Comparison of ENCODE assay signal across 12 cellular contexts in genomic region chr10:5774987-5775386, GRCh38. TPM values are rescaled to one million over a fixed set of nuclear protein-coding genes. Genes with fewer than 3 reads are reported as not detected.
DNase-seq lines count a peak whose midpoint lies in the region; ATAC-seq and TF ChIP-seq lines count a peak whose summit lies in the region.
"Had no signal": no experiment of that assay in that cellular context is flagged by ENCODE, and none has a peak within 500 bp of the region (broad histone marks: within the 10 kb centered on the region; RNA-seq: fewer than 3 reads in every experiment).

No MANE protein-coding gene starts in this region.

- peak overlapping the region; percentile 69 for H3K27ac ChIP-seq in A673 (ENCODE audit: low read depth, low read length, poor library complexity, severe bottlenecking)
- H3K27ac ChIP-seq: upper lobe of right lung had no signal

- BruUV-seq in A673 (replicated peaks; lab: Mats Ljungman, UMichigan) (no TSS peak), Caco-2 (replicated peaks; lab: Mats Ljungman, UMichigan) (no TSS peak)

- POLR2A ChIA-PET in A673 (lab: Charles Lee; ENCODE audit: low non-redundant PET) (no interaction called here), Caco-2 (lab: Charles Lee) (no interaction called here)

- H3K36me3 ChIP-seq in A673 (ENCODE audit: insufficient read depth, low read length, poor library complexity, severe bottlenecking) (peaks cover 35% of the 10 kb centered on the region), Caco-2 (ENCODE audit: control insufficient read depth, insufficient read depth, low read length) (no peaks in the 10 kb centered on the region; the same call in 1 of the 2 replicates)
- H3K36me3 ChIP-seq: breast epithelium had no signal

- H3K4me1 Mint-ChIP-seq in Caco-2 (ENCODE audit: low read depth, unreplicated experiment) (peaks cover 7% of the 10 kb centered on the region), mesothelial cell of epicardium (peaks cover 7% of the 10 kb centered on the region), type B pancreatic cell (ENCODE audit: unreplicated experiment) (peaks cover 7% of the 10 kb centered on the region)
- peaks cover 25% of the 10 kb centered on the region for H3K4me1 Mint-ChIP-seq in activated T-helper 17 cell treated with anti-CD3 and anti-CD28 coated beads, Interleukin-2, amount 50 U/mL, for 72 hours

- no peak for DNase-seq in A673 (ENCODE audit: low spot score)
- no peak for DNase-seq in Caco-2
- DNase-seq in mesothelial cell of epicardium (ENCODE audit: low spot score in 2 of 2, unreplicated experiment in 2 of 2) = no peak
- DNase-seq in type B pancreatic cell (ENCODE audit: extremely low spot score, unreplicated experiment) = no peak
- no peak for DNase-seq in HUDEP-2 (lab: John Stamatoyannopoulos, UW; ENCODE audit: unreplicated experiment in 76 of 76)
- no peak for DNase-seq in NCI-H1694 (lab: John Stamatoyannopoulos, UW)
- DNase-seq: AML-193, NCI-H2171 had no signal

- CTCF ChIA-PET in A673 (lab: Charles Lee) (no interaction called here), Caco-2 (lab: Charles Lee) (interaction anchor here (0.6 kb wide), 1 partner anchor 94 kb away, joined by 4 read pairs; no protein-coding TSS in a partner anchor)

- no peaks in the 10 kb centered on the region for H3K9me3 Mint-ChIP-seq in Caco-2 (ENCODE audit: unreplicated experiment)
- H3K9me3 Mint-ChIP-seq in activated T-helper 17 cell treated with anti-CD3 and anti-CD28 coated beads, Interleukin-2, amount 50 U/mL, for 72 hours = no peaks in the 10 kb centered on the region
- no peaks in the 10 kb centered on the region for H3K9me3 Mint-ChIP-seq in mesothelial cell of epicardium
- no peaks in the 10 kb centered on the region for H3K9me3 Mint-ChIP-seq in type B pancreatic cell

- no peak for ATAC-seq in activated T-helper 17 cell treated with anti-CD3 and anti-CD28 coated beads, Interleukin-2, amount 50 U/mL, for 72 hours (replicated peaks)
- ATAC-seq in GM21786 (IDR thresholded peaks at IDR 0.05; ENCODE audit: unreplicated experiment) = no peak

- H3K27me3 ChIP-seq in A673 (replicated peaks; ENCODE audit: insufficient read depth, low read depth, low read length, poor library complexity) = no peaks in the 10 kb centered on the region
- H3K27me3 ChIP-seq in Caco-2 (replicated peaks; ENCODE audit: control insufficient read depth, insufficient read depth, low read length) = no peaks in the 10 kb centered on the region
- H3K27me3 ChIP-seq: breast epithelium, upper lobe of right lung had no signal

- no peak for TF ChIP-seq CTCF in A673 (conservative IDR thresholded peaks at IDR 0.05; ENCODE audit: low read depth, low read length)
- no peak for TF ChIP-seq CTCF in Caco-2 (IDR thresholded peaks at IDR 0.05; ENCODE audit: insufficient read depth in 1 of 2, low read depth in 1 of 2, low read length in 1 of 2, severe bottlenecking in 1 of 2, unreplicated experiment in 1 of 2)
- no peak for TF ChIP-seq CTCF in mesothelial cell of epicardium (IDR thresholded peaks at IDR 0.05; ENCODE audit: unreplicated experiment)
- TF ChIP-seq CTCF in type B pancreatic cell (conservative IDR thresholded peaks at IDR 0.05) = no peak

- intact Hi-C loops in A673 (cut with micrococcal nuclease; ENCODE audit: unreplicated experiment) = no loop called here
- intact Hi-C loops in Caco-2 (cut with micrococcal nuclease; ENCODE audit: unreplicated experiment) = no loop called here

- peaks cover 16% of the 10 kb centered on the region for H3K4me1 ChIP-seq in A673 (ENCODE audit: insufficient read depth, low read length, poor library complexity, severe bottlenecking)
- no peaks in the 10 kb centered on the region for H3K4me1 ChIP-seq in Caco-2

- H3K9me3 ChIP-seq in A673 (ENCODE audit: low read depth, low read length, poor library complexity, severe bottlenecking) = no peaks in the 10 kb centered on the region
- H3K9me3 ChIP-seq in Caco-2 = no peaks in the 10 kb centered on the region
- H3K9me3 ChIP-seq: breast epithelium, upper lobe of right lung had no signal

- H3K4me3 ChIP-seq in A673 (ENCODE audit: low read depth, low read length, poor library complexity, severe bottlenecking) (no peak overlapping the region), Caco-2 (ENCODE audit: low read depth, low read length) (no peak overlapping the region)
- H3K4me3 ChIP-seq: breast epithelium, upper lobe of right lung had no signal

- H3K36me3 Mint-ChIP-seq in Caco-2 (ENCODE audit: insufficient read depth, unreplicated experiment) (peaks cover 92% of the 10 kb centered on the region), mesothelial cell of epicardium (peaks cover 29% of the 10 kb centered on the region), type B pancreatic cell (peaks cover 51% of the 10 kb centered on the region)
- peaks cover 93% of the 10 kb centered on the region for H3K36me3 Mint-ChIP-seq in activated T-helper 17 cell treated with anti-CD3 and anti-CD28 coated beads, Interleukin-2, amount 50 U/mL, for 72 hours (ENCODE audit: low read depth)

- peak overlapping the region; percentile 9 for H3K27ac Mint-ChIP-seq in Caco-2 (ENCODE audit: unreplicated experiment)
- H3K27ac Mint-ChIP-seq in activated T-helper 17 cell treated with anti-CD3 and anti-CD28 coated beads, Interleukin-2, amount 50 U/mL, for 72 hours = peak overlapping the region; percentile 87
- peak overlapping the region; percentile 54 for H3K27ac Mint-ChIP-seq in mesothelial cell of epicardium
- no peak overlapping the region for H3K27ac Mint-ChIP-seq in type B pancreatic cell

- H3K4me3 Mint-ChIP-seq in Caco-2 (ENCODE audit: unreplicated experiment) (no peak overlapping the region), mesothelial cell of epicardium (no peak overlapping the region), type B pancreatic cell (no peak overlapping the region)
- peak overlapping the region; percentile 70 for H3K4me3 Mint-ChIP-seq in activated T-helper 17 cell treated with anti-CD3 and anti-CD28 coated beads, Interleukin-2, amount 50 U/mL, for 72 hours

- no peaks in the 10 kb centered on the region for H3K27me3 Mint-ChIP-seq in Caco-2 (ENCODE audit: insufficient read depth, unreplicated experiment)
- no peaks in the 10 kb centered on the region for H3K27me3 Mint-ChIP-seq in activated T-helper 17 cell treated with anti-CD3 and anti-CD28 coated beads, Interleukin-2, amount 50 U/mL, for 72 hours
- H3K27me3 Mint-ChIP-seq in mesothelial cell of epicardium (ENCODE audit: low read depth) = no peaks in the 10 kb centered on the region
- H3K27me3 Mint-ChIP-seq in type B pancreatic cell = no peaks in the 10 kb centered on the region

RNA-seq across cellular contexts. Expression of gene GDI2, which starts 38.2 kb away (rescaled TPM):
- total RNA-seq in A673 (2021) = 294 and 325 TPM in 2 replicates
- total RNA-seq in Caco-2 (2022) = 436 and 446 TPM in 2 replicates
- 100 to 1,000 TPM; 190 to 266 TPM for total RNA-seq in activated T-helper 17 cell treated with anti-CD3 and anti-CD28 coated beads, Interleukin-2, amount 50 U/mL, for 72 hours
- 216 to 221 TPM (median 221 TPM) in 3 replicates for total RNA-seq in mesothelial cell of epicardium
- total RNA-seq in type B pancreatic cell (ENCODE audit: low replicate concordance) = 245 TPM in 2 replicates
